20 cellular contexts compared by ENCODE assay signal in the genomic region with DNA sequence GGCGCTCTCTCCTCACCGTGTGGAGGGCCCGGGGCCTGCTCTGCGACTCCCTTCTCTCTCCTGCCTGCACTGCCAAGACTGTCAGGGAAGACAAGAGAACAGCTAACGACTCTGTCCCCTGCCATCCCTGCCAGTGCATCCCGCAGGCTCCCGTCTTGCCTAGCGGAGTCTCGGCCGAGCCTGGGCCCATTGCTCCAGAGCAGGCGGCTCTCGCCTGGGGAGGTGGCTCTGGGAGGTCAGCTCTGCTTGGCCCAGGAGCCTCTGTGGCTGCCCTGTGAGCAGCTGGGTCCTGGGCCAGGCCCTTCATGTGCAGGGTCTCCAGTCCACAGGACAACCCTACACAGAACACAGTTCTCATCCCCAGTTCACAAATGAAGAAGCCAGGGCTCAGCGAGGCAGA. TPM values are rescaled to one million over a fixed set of nuclear protein-coding genes. Genes with fewer than 3 reads are reported as not detected.
DNase-seq lines count a peak whose midpoint lies in the region; ATAC-seq, FAIRE-seq and TF ChIP-seq lines count a peak whose summit lies in the region.
"Had no signal": no experiment of that assay in that cellular context is flagged by ENCODE, and none has a peak within 500 bp of the region (broad histone marks: within the 10 kb centered on the region; RNA-seq: fewer than 3 reads in every experiment).

No MANE protein-coding gene starts in this region.

- TF ChIP-seq POLR2A in breast epithelium (IDR thresholded peaks at IDR 0.05): no peak
- TF ChIP-seq POLR2A in body of pancreas (IDR thresholded peaks at IDR 0.05): no peak
- TF ChIP-seq POLR2A in GM12891 (IDR thresholded peaks at IDR 0.05; ENCODE audit: low read depth, low read length): no peak

- H3K4me3 ChIP-seq in breast epithelium (no peak overlapping the region), mammary epithelial cell (replicated peaks in 1 of 3; ENCODE audit: insufficient read depth in 1 of 3, low read depth in 2 of 3, low read length in 3 of 3) (no peak overlapping the region), body of pancreas (no peak overlapping the region), keratinocyte (ENCODE audit: control insufficient read depth in 2 of 3, extremely low read depth in 1 of 3, insufficient read depth in 2 of 3, low read depth in 1 of 3, low read length in 3 of 3) (no peak overlapping the region)
- H3K4me3 ChIP-seq: smooth muscle cell had no signal

- no peaks in the 10 kb centered on the region for H3K9me1 ChIP-seq in keratinocyte (ENCODE audit: control insufficient read depth, extremely low read depth, insufficient read depth, low read length)

- H3K27ac ChIP-seq in breast epithelium (peak overlapping the region; percentile 73 to 77), mammary epithelial cell (ENCODE audit: insufficient read depth, low read depth, low read length) (no peak overlapping the region), body of pancreas (peak overlapping the region in 3 of 4 donors; percentile 7 to 59 (median 43)), keratinocyte (ENCODE audit: control insufficient read depth, insufficient read depth, low read length) (peak overlapping the region; percentile 17)
- H3K27ac ChIP-seq: 22Rv1, epithelial cell of prostate had no signal

- H3K36me3 ChIP-seq in breast epithelium (no peaks in the 10 kb centered on the region), mammary epithelial cell (ENCODE audit: insufficient read depth, low read length) (no peaks in the 10 kb centered on the region), body of pancreas (replicated peaks in 1 of 2; ENCODE audit: insufficient read depth in 1 of 2, low read depth in 2 of 2) (no peaks in the 10 kb centered on the region), keratinocyte (ENCODE audit: control insufficient read depth in 2 of 2, extremely low read depth in 1 of 2, insufficient read depth in 2 of 2, low read length in 2 of 2) (peaks cover 0 to 3% of the 10 kb centered on the region in 2 experiments)

- peaks cover 14% of the 10 kb centered on the region for H3K4me1 Mint-ChIP-seq in type B pancreatic cell (ENCODE audit: unreplicated experiment)
- H3K4me1 Mint-ChIP-seq in WTC11: peaks cover 30% of the 10 kb centered on the region

- H3K9ac ChIP-seq in mammary epithelial cell (ENCODE audit: insufficient read depth, low read length) (no peak overlapping the region), keratinocyte (ENCODE audit: control insufficient read depth, extremely low read depth, insufficient read depth, low read length) (no peak overlapping the region)

- POLR2A ChIA-PET in WTC11 (lab: Charles Lee): no interaction called here

- no peak for DNase-seq in breast epithelium (ENCODE audit: low spot score in 2 of 2)
- no peak for DNase-seq in mammary epithelial cell
- peak in 1 of 4 donors; percentile 27 for DNase-seq in body of pancreas
- DNase-seq in keratinocyte (ENCODE audit: low read depth, low spot score): no peak
- DNase-seq in type B pancreatic cell (ENCODE audit: extremely low spot score, unreplicated experiment): no peak
- no peak for DNase-seq in NCI-H82 treated with DMSO at 0.1 percent for 48 hours (lab: John Stamatoyannopoulos, UW; ENCODE audit: unreplicated experiment)
- DNase-seq in GM12891 (ENCODE audit: insufficient read length, low spot score): no peak
- DNase-seq in WTC11 (ENCODE audit: low spot score): no peak
- DNase-seq: activated naive CD4-positive, alpha-beta T cell treated with Interleukin-2 at 50 U/mL for 16 hours; activated T-cell treated with anti-CD3 and anti-CD28 coated beads, Interleukin-2, amount 50 U/mL, for 1 hour; foreskin melanocyte; NCI-H1417 treated with DMSO at 0.1 percent for 48 hours; NCI-H2171 treated with DMSO at 0.1 percent for 48 hours; NCI-H748 treated with DMSO at 0.1 percent for 48 hours; T-cell had no signal

- H3K36me3 Mint-ChIP-seq in type B pancreatic cell (peaks cover 8% of the 10 kb centered on the region), WTC11 (peaks cover 22% of the 10 kb centered on the region; the same call in 1 of the 2 replicates)
- H3K36me3 Mint-ChIP-seq: T-cell had no signal

- H4K20me1 ChIP-seq in mammary epithelial cell (ENCODE audit: insufficient read depth, low read length): no peaks in the 10 kb centered on the region
- H4K20me1 ChIP-seq in keratinocyte (ENCODE audit: control insufficient read depth, extremely low read depth, insufficient read depth, low read length): no peaks in the 10 kb centered on the region

- intact Hi-C loops in breast epithelium (cut with DNase I; ENCODE audit: low total_unique reads): no loop called here
- intact Hi-C loops in mammary epithelial cell (cut with micrococcal nuclease): no loop called here
- intact Hi-C loops in body of pancreas (cut with DNase I): no loop called here

- H3K4me3 Mint-ChIP-seq in type B pancreatic cell (no peak overlapping the region), WTC11 (no peak overlapping the region)
- H3K4me3 Mint-ChIP-seq: activated CD4-positive, alpha-beta memory T cell treated with anti-CD3 and anti-CD28 coated beads, Interleukin-2, amount 10 ng/mL, durations not matched to agents 7 days and 5 days; T-cell had no signal

- dilution Hi-C loops in mammary epithelial cell (cut with HindIII; ENCODE audit: low sequenced_read_pairs): loop anchor here (5.0 kb wide), 1 partner anchor 33 kb away; no protein-coding TSS in a partner anchor
- dilution Hi-C loops in keratinocyte (cut with MboI; ENCODE audit: extremely low pct_ligation_motif_present, low sequenced_read_pairs): no loop called here

- no peak overlapping the region for H3K4me2 ChIP-seq in mammary epithelial cell (ENCODE audit: insufficient read depth, low read depth, low read length)
- H3K4me2 ChIP-seq in keratinocyte (ENCODE audit: control insufficient read depth, extremely low read depth, insufficient read depth, low read depth, low read length): peak overlapping the region; percentile 38

- H3K9me3 ChIP-seq in breast epithelium (no peaks in the 10 kb centered on the region), mammary epithelial cell (replicated peaks; ENCODE audit: insufficient read depth, low read length) (no peaks in the 10 kb centered on the region), body of pancreas (no peaks in the 10 kb centered on the region), keratinocyte (ENCODE audit: control insufficient read depth, low read depth, low read length) (no peaks in the 10 kb centered on the region)

- H3K9me3 Mint-ChIP-seq in type B pancreatic cell: no peaks in the 10 kb centered on the region
- no peaks in the 10 kb centered on the region for H3K9me3 Mint-ChIP-seq in WTC11
- H3K9me3 Mint-ChIP-seq: activated CD4-positive, alpha-beta memory T cell treated with anti-CD3 and anti-CD28 coated beads, Interleukin-2, amount 10 ng/mL, durations not matched to agents 7 days and 5 days; T-cell had no signal

- H3K27me3 Mint-ChIP-seq in type B pancreatic cell (no peaks in the 10 kb centered on the region), WTC11 (ENCODE audit: low read depth) (peaks cover 37% of the 10 kb centered on the region)
- H3K27me3 Mint-ChIP-seq: progenitor cell of endocrine pancreas had no signal

- H3K4me1 ChIP-seq in breast epithelium: peaks cover 5 to 7% of the 10 kb centered on the region in 2 donors
- H3K4me1 ChIP-seq in mammary epithelial cell (ENCODE audit: insufficient read depth, low read length): peaks cover 15% of the 10 kb centered on the region
- H3K4me1 ChIP-seq in body of pancreas: peaks cover 15% of the 10 kb centered on the region
- peaks cover 31% of the 10 kb centered on the region for H3K4me1 ChIP-seq in keratinocyte (ENCODE audit: control insufficient read depth, extremely low read depth, insufficient read depth, low read length)

- H3K27me3 ChIP-seq in breast epithelium (no peaks in the 10 kb centered on the region), mammary epithelial cell (ENCODE audit: insufficient read depth, low read length) (no peaks in the 10 kb centered on the region), body of pancreas (no peaks in the 10 kb centered on the region), keratinocyte (ENCODE audit: control insufficient read depth, extremely low read depth, insufficient read depth, low read length) (no peaks in the 10 kb centered on the region)

- in situ Hi-C loops in mammary epithelial cell (cut with MboI; ENCODE audit: low sequenced_read_pairs in 2 of 2): no loop called here

- no TSS peak for BruUV-seq in mammary epithelial cell (replicated peaks; lab: Mats Ljungman, UMichigan)

- ATAC-seq in body of pancreas (no peak), WTC11 (no peak)
- ATAC-seq: T-cell had no signal

- no peak for FAIRE-seq in keratinocyte (lab: Jason Lieb, UNC)
- no peak for FAIRE-seq in GM12891 (lab: Jason Lieb, UNC)

- no peak for TF ChIP-seq CTCF in breast epithelium (IDR thresholded peaks at IDR 0.05)
- TF ChIP-seq CTCF in mammary epithelial cell (conservative IDR thresholded peaks at IDR 0.05 in 1 of 2, IDR thresholded peaks at IDR 0.05 in 1 of 2; ENCODE audit: extremely low read depth in 1 of 2, insufficient read depth in 1 of 2, low read depth in 1 of 2, low read length in 2 of 2): no peak
- no peak for TF ChIP-seq CTCF in body of pancreas (IDR thresholded peaks at IDR 0.05)
- no peak for TF ChIP-seq CTCF in keratinocyte (optimal IDR thresholded peaks at IDR 0.05 in 1 of 3, IDR thresholded peaks at IDR 0.05 in 1 of 3, conservative IDR thresholded peaks at IDR 0.05 in 1 of 3; ENCODE audit: extremely low read depth in 1 of 3, insufficient read depth in 2 of 3, low read length in 3 of 3)
- no peak for TF ChIP-seq CTCF in type B pancreatic cell (conservative IDR thresholded peaks at IDR 0.05)
- TF ChIP-seq CTCF in WTC11 (IDR thresholded peaks at IDR 0.05): no peak

- H3K79me2 ChIP-seq in mammary epithelial cell (ENCODE audit: insufficient read depth, low read length) (no peaks in the 10 kb centered on the region), keratinocyte (ENCODE audit: control insufficient read depth, insufficient read depth, low read length) (no peaks in the 10 kb centered on the region)

- WGBS in mammary epithelial cell (ENCODE audit: low coverage, missing lambda C conversion rate): 97% methylated on average over 9 of the region's 13 CpGs
- 86 to 95% methylated on average over 3 to 11 of the region's 13 CpGs for WGBS in body of pancreas, 2 donors

- no peak overlapping the region for H2AFZ ChIP-seq in mammary epithelial cell (ENCODE audit: low read depth, low read length)
- H2AFZ ChIP-seq in keratinocyte (ENCODE audit: control insufficient read depth, low read length): no peak overlapping the region

- H3K27ac Mint-ChIP-seq in type B pancreatic cell (peak overlapping the region; percentile 43), WTC11 (no peak overlapping the region)
- H3K27ac Mint-ChIP-seq: activated CD4-positive, alpha-beta memory T cell treated with anti-CD3 and anti-CD28 coated beads, Interleukin-2, amount 10 ng/mL, durations not matched to agents 7 days and 5 days; progenitor cell of endocrine pancreas; T-cell had no signal

- CTCF ChIA-PET in mammary epithelial cell (lab: Charles Lee; ENCODE audit: low non-redundant PET): no interaction called here
- CTCF ChIA-PET in WTC11 (lab: Charles Lee): interaction anchor here (1.2 to 1.4 kb wide), 3 partner anchors 38 to 111 kb away, joined by 3 to 4 read pairs (median 3); no protein-coding TSS in a partner anchor

RNA-seq across cellular contexts. Expression of a gene that starts 53.0 kb away (rescaled TPM):
- total RNA-seq in breast epithelium (1 to 10 TPM in 2 of 3 donors, under 1 TPM in 1; 0.48 to 2.9 (median 1.6) TPM), mammary epithelial cell (1 to 10 TPM; 2.1 to 2.2 TPM), body of pancreas (1 to 10 TPM in 1 of 2 donors, under 1 TPM in 1; 0.26 to 1.6 TPM), type B pancreatic cell (ENCODE audit: low replicate concordance) (14.1 and 47.7 TPM in 2 replicates), WTC11 (2021) (6.5 to 14.1 TPM (median 6.7 TPM) in 3 replicates)
- polyA plus RNA-seq in mammary epithelial cell (1.5 TPM), keratinocyte (1.9 to 2.8 TPM (median 2.0 TPM) in 3 replicates)
- polyA minus RNA-seq in mammary epithelial cell (0.57 TPM), keratinocyte (1.1 to 2.4 TPM (median 1.8 TPM) in 3 replicates)
- 1.3 TPM for polyA plus RNA-seq in keratinocyte (2011; ENCODE audit: low read depth)
- polyA plus RNA-seq in keratinocyte (2011; cell fraction: cytosol; rRNA removed): 1.1 and 1.2 TPM in 2 replicates
- 4.5 and 5.3 TPM in 2 replicates for polyA plus RNA-seq in keratinocyte (2011; cell fraction: nucleus; rRNA removed)
- 1.2 and 2.1 TPM in 2 replicates for polyA plus RNA-seq in keratinocyte (2012; ENCODE audit: low replicate concordance)
- polyA minus RNA-seq in keratinocyte (2011; cell fraction: cytosol; rRNA and poly(A)+ RNA removed): 1.2 TPM
- 1.2 and 2.2 TPM in 2 replicates for polyA minus RNA-seq in keratinocyte (2011; cell fraction: nucleus; rRNA and poly(A)+ RNA removed)
- polyA plus RNA-seq in GM12891 (2012; ENCODE audit: low read depth, missing spikeins): 0.04 TPM
- total RNA-seq: activated CD4-positive, alpha-beta memory T cell treated with anti-CD3 and anti-CD28 coated beads, Interleukin-2, amount 10 ng/mL, durations not matched to agents 7 days and 5 days had no signal
